In the genomic region with DNA sequence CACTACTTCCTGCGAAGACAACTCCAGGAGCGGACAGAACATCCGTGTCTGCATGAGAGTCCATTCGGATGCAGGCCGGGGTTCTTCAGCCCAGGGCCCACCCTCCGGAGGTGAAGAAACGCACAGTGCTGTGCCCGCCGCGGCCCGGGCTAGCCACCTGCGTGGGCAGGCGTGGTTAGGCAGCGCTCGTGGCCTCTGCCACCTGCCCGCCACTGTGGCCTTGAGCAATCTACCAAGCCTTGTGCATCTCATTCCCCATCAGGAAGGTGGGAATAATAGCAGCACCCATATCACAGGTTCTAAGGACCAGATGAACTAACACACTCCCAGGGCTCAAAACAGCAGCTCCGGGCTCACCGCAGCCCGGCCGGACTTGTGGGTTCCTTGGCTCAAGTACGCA, we compare ENCODE assay signal across 1 cellular context.
TF ChIP-seq lines count a peak whose summit lies in the region.

No MANE protein-coding gene starts in this region.

TF ChIP-seq in H1, 55 proteins besides CTCF, POLR2A, EP300 and RAD21 (continued from another document):
- TF ChIP-seq, protein P1, sequence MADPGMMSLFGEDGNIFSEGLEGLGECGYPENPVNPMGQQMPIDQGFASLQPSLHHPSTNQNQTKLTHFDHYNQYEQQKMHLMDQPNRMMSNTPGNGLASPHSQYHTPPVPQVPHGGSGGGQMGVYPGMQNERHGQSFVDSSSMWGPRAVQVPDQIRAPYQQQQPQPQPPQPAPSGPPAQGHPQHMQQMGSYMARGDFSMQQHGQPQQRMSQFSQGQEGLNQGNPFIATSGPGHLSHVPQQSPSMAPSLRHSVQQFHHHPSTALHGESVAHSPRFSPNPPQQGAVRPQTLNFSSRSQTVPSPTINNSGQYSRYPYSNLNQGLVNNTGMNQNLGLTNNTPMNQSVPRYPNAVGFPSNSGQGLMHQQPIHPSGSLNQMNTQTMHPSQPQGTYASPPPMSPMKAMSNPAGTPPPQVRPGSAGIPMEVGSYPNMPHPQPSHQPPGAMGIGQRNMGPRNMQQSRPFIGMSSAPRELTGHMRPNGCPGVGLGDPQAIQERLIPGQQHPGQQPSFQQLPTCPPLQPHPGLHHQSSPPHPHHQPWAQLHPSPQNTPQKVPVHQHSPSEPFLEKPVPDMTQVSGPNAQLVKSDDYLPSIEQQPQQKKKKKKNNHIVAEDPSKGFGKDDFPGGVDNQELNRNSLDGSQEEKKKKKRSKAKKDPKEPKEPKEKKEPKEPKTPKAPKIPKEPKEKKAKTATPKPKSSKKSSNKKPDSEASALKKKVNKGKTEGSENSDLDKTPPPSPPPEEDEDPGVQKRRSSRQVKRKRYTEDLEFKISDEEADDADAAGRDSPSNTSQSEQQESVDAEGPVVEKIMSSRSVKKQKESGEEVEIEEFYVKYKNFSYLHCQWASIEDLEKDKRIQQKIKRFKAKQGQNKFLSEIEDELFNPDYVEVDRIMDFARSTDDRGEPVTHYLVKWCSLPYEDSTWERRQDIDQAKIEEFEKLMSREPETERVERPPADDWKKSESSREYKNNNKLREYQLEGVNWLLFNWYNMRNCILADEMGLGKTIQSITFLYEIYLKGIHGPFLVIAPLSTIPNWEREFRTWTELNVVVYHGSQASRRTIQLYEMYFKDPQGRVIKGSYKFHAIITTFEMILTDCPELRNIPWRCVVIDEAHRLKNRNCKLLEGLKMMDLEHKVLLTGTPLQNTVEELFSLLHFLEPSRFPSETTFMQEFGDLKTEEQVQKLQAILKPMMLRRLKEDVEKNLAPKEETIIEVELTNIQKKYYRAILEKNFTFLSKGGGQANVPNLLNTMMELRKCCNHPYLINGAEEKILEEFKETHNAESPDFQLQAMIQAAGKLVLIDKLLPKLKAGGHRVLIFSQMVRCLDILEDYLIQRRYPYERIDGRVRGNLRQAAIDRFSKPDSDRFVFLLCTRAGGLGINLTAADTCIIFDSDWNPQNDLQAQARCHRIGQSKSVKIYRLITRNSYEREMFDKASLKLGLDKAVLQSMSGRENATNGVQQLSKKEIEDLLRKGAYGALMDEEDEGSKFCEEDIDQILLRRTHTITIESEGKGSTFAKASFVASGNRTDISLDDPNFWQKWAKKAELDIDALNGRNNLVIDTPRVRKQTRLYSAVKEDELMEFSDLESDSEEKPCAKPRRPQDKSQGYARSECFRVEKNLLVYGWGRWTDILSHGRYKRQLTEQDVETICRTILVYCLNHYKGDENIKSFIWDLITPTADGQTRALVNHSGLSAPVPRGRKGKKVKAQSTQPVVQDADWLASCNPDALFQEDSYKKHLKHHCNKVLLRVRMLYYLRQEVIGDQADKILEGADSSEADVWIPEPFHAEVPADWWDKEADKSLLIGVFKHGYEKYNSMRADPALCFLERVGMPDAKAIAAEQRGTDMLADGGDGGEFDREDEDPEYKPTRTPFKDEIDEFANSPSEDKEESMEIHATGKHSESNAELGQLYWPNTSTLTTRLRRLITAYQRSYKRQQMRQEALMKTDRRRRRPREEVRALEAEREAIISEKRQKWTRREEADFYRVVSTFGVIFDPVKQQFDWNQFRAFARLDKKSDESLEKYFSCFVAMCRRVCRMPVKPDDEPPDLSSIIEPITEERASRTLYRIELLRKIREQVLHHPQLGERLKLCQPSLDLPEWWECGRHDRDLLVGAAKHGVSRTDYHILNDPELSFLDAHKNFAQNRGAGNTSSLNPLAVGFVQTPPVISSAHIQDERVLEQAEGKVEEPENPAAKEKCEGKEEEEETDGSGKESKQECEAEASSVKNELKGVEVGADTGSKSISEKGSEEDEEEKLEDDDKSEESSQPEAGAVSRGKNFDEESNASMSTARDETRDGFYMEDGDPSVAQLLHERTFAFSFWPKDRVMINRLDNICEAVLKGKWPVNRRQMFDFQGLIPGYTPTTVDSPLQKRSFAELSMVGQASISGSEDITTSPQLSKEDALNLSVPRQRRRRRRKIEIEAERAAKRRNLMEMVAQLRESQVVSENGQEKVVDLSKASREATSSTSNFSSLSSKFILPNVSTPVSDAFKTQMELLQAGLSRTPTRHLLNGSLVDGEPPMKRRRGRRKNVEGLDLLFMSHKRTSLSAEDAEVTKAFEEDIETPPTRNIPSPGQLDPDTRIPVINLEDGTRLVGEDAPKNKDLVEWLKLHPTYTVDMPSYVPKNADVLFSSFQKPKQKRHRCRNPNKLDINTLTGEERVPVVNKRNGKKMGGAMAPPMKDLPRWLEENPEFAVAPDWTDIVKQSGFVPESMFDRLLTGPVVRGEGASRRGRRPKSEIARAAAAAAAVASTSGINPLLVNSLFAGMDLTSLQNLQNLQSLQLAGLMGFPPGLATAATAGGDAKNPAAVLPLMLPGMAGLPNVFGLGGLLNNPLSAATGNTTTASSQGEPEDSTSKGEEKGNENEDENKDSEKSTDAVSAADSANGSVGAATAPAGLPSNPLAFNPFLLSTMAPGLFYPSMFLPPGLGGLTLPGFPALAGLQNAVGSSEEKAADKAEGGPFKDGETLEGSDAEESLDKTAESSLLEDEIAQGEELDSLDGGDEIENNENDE (IDR thresholded peaks at IDR 0.05; ENCODE audit: insufficient replicate concordance, low read length) = no peak
- no peak for TF ChIP-seq CEBPB (IDR thresholded peaks at IDR 0.05; ENCODE audit: low read depth, low read length)
- TF ChIP-seq, protein P2, sequence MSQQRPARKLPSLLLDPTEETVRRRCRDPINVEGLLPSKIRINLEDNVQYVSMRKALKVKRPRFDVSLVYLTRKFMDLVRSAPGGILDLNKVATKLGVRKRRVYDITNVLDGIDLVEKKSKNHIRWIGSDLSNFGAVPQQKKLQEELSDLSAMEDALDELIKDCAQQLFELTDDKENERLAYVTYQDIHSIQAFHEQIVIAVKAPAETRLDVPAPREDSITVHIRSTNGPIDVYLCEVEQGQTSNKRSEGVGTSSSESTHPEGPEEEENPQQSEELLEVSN (IDR thresholded peaks at IDR 0.05) = no peak
- TF ChIP-seq SIX5 (IDR thresholded peaks at IDR 0.05; ENCODE audit: low read depth, low read length) = no peak
- TF ChIP-seq CHD2 (IDR thresholded peaks at IDR 0.05; ENCODE audit: low read length) = no peak
- TF ChIP-seq ZNF274 (IDR thresholded peaks at IDR 0.05; ENCODE audit: borderline replicate concordance, extremely low read depth, low read length) = no peak
